Comparison of ENCODE assay signal across 24 cellular contexts in genomic region chr22:42337356-42337755, GRCh38.
"Had no signal": no experiment of that assay in that cellular context is flagged by ENCODE, and none has a peak within 500 bp of the region (broad histone marks: within the 10 kb centered on the region; RNA-seq: fewer than 3 reads in every experiment).

No MANE protein-coding gene starts in this region.

- H3K27ac ChIP-seq: coronary artery, gastroesophageal sphincter, sigmoid colon, tibial artery, upper lobe of right lung had no signal

- DNase-seq: activated CD4-positive, alpha-beta T cell treated with anti-CD3 and anti-CD28 coated beads for 4 hours; activated CD4-positive, alpha-beta T cell treated with anti-CD3 and anti-CD28 coated beads, Interleukin-2, amount 50 U/mL, for 48 hours; activated CD8-positive, alpha-beta memory T cell treated with anti-CD3 and anti-CD28 coated beads, Interleukin-2, amount 50 U/mL, for 4 hours; activated gamma-delta T cell; activated naive CD4-positive, alpha-beta T cell treated with anti-CD3 and anti-CD28 coated beads, Interleukin-2, amount 50 U/mL, for 16 hours; activated naive CD8-positive, alpha-beta T cell treated with anti-CD3 and anti-CD28 coated beads, Interleukin-2, amount 50 U/mL, for 24 hours; activated T-cell treated with anti-CD3 and anti-CD28 coated beads, Interleukin-2, amount 50 U/mL, for 1 hour; cerebellar nuclear complex; effector memory CD8-positive, alpha-beta T cell; left colon; midbrain; naive thymus-derived CD4-positive, alpha-beta T cell; sigmoid colon; small intestine; stimulated activated CD4-positive, alpha-beta T cell treated with anti-CD3 and anti-CD28 coated beads, Interleukin-4, amount 100 ng/mL, for 24 hours; stimulated activated naive CD8-positive, alpha-beta T cell treated with anti-CD3 and anti-CD28 coated beads, Interleukin-15, amount 100 ng/mL, for 72 hours; T-helper 1 cell; tibial artery; upper lobe of right lung had no signal

- H3K9me3 ChIP-seq: gastroesophageal sphincter, sigmoid colon, tibial artery, upper lobe of right lung had no signal

- H3K4me3 Mint-ChIP-seq: activated naive CD8-positive, alpha-beta T cell treated with anti-CD3 and anti-CD28 coated beads, Interleukin-2, amount 50 U/mL, for 24 hours; activated T-helper 1 cell treated with anti-CD3 and anti-CD28 coated beads, Interleukin-12 subunit alpha, Interleukin-12 subunit beta, Interleukin-2, Interleukin-4 antibody, amounts not matched to agents 30 ng/mL and 10 ng/mL and 1 ng/mL, durations not matched to agents 14 hours and 24 hours and 36 hours; effector memory CD8-positive, alpha-beta T cell; stimulated activated effector memory CD8-positive, alpha-beta T cell treated with anti-CD3 and anti-CD28 coated beads, Interleukin-12 subunit alpha, Interleukin-12 subunit beta, amount 100 ng/mL, for 72 hours; stimulated activated naive CD8-positive, alpha-beta T cell treated with anti-CD3 and anti-CD28 coated beads, Interleukin-15, amount 100 ng/mL, for 72 hours; T-helper 2 cell treated with Interferon-gamma antibody and Interleukin-4, amounts not matched to agents 5 μg/mL and 100 μg/mL, for 36 hours had no signal

- H3K27ac Mint-ChIP-seq: activated naive CD8-positive, alpha-beta T cell treated with anti-CD3 and anti-CD28 coated beads, Interleukin-2, amount 50 U/mL, for 24 hours; activated T-helper 1 cell treated with anti-CD3 and anti-CD28 coated beads, Interleukin-12 subunit alpha, Interleukin-12 subunit beta, Interleukin-2, Interleukin-4 antibody, amounts not matched to agents 30 ng/mL and 10 ng/mL and 1 ng/mL, durations not matched to agents 14 hours and 24 hours and 36 hours; stimulated activated effector memory CD8-positive, alpha-beta T cell treated with anti-CD3 and anti-CD28 coated beads, Interleukin-12 subunit alpha, Interleukin-12 subunit beta, amount 100 ng/mL, for 72 hours; T-helper 2 cell treated with Interferon-gamma antibody and Interleukin-4, amounts not matched to agents 5 μg/mL and 100 μg/mL, for 36 hours had no signal

- H3K36me3 ChIP-seq: gastroesophageal sphincter, sigmoid colon, tibial artery, upper lobe of right lung had no signal

- H3K9me3 Mint-ChIP-seq: activated naive CD8-positive, alpha-beta T cell treated with anti-CD3 and anti-CD28 coated beads, Interleukin-2, amount 50 U/mL, for 24 hours; activated T-helper 1 cell treated with anti-CD3 and anti-CD28 coated beads, Interleukin-12 subunit alpha, Interleukin-12 subunit beta, Interleukin-2, Interleukin-4 antibody, amounts not matched to agents 30 ng/mL and 10 ng/mL and 1 ng/mL, durations not matched to agents 14 hours and 24 hours and 36 hours; effector memory CD8-positive, alpha-beta T cell; naive thymus-derived CD4-positive, alpha-beta T cell; stimulated activated effector memory CD8-positive, alpha-beta T cell treated with anti-CD3 and anti-CD28 coated beads, Interleukin-12 subunit alpha, Interleukin-12 subunit beta, amount 100 ng/mL, for 72 hours; stimulated activated naive CD8-positive, alpha-beta T cell treated with anti-CD3 and anti-CD28 coated beads, Interleukin-15, amount 100 ng/mL, for 72 hours; T-helper 2 cell treated with Interferon-gamma antibody and Interleukin-4, amounts not matched to agents 5 μg/mL and 100 μg/mL, for 36 hours had no signal

- H3K36me3 Mint-ChIP-seq: naive thymus-derived CD4-positive, alpha-beta T cell; stimulated activated effector memory CD8-positive, alpha-beta T cell treated with anti-CD3 and anti-CD28 coated beads, Interleukin-12 subunit alpha, Interleukin-12 subunit beta, amount 100 ng/mL, for 72 hours had no signal

- H3K4me1 ChIP-seq: upper lobe of right lung had no signal

- H3K27me3 ChIP-seq: gastroesophageal sphincter, sigmoid colon, upper lobe of right lung had no signal

- H3K4me3 ChIP-seq: coronary artery, gastroesophageal sphincter, sigmoid colon, tibial artery, upper lobe of right lung had no signal

- ATAC-seq: activated naive CD8-positive, alpha-beta T cell treated with anti-CD3 and anti-CD28 coated beads, Interleukin-2, amount 50 U/mL, for 24 hours; effector memory CD8-positive, alpha-beta T cell; gastroesophageal sphincter; naive thymus-derived CD4-positive, alpha-beta T cell; stimulated activated effector memory CD8-positive, alpha-beta T cell treated with anti-CD3 and anti-CD28 coated beads, Interleukin-12 subunit alpha, Interleukin-12 subunit beta, amount 100 ng/mL, for 72 hours; stimulated activated naive CD8-positive, alpha-beta T cell treated with anti-CD3 and anti-CD28 coated beads, Interleukin-15, amount 100 ng/mL, for 72 hours; upper lobe of right lung had no signal
